Comparison of ENCODE assay signal across 3 cellular contexts in the genomic region with DNA sequence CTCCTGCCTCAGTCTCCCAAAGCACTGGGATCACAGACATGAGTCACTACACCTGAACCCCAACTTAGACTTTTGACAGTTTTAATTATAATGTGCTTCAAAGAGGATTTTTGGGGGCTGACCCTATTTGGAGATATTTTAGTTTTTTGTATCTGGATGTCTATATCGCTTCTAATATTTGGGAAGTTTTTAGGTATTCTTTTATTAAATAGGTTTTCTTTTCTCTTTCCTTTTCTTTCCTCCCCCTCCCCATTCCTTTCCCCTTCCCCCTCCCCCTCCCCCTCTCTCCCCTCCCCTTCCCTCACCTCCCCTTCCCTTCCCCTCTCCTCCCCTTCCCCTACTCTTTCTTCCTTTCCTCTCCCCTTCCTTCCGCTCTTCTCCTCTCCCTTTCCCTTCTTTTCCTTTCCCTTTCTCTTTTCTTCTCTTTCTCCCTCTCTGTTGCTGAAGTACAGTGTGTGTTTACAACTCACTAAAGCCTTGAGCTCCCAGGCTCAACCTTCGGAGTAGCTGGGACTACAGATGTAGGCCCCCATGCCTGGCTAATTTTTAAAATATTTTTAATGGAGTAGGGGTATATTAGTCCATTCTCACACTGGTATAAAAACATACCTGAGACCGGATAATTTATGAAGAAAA.
TF ChIP-seq lines count a peak whose summit lies in the region.

No MANE protein-coding gene starts in this region.

TF ChIP-seq in HepG2, 621 proteins besides CTCF, POLR2A, EP300 and RAD21:
- TF ChIP-seq HNRNPK (IDR thresholded peaks at IDR 0.05; ENCODE audit: low read depth, low read length, poor library complexity, severe bottlenecking) (peak; percentile 96), PCBP2 (optimal IDR thresholded peaks at IDR 0.05; ENCODE audit: low read depth, low read length, poor library complexity, severe bottlenecking) (peak; percentile 76), YY1 (IDR thresholded peaks at IDR 0.05; ENCODE audit: insufficient read depth, insufficient replicate concordance, low read depth, low read length) (no peak)
TF ChIP-seq in HepG2: peak in this region for 2.

TF ChIP-seq in HEK293, 187 proteins besides CTCF, POLR2A, EP300 and RAD21:
- TF ChIP-seq ZNF777 (tag by site-specific recombination; IDR thresholded peaks at IDR 0.05; ENCODE audit: borderline replicate concordance) = no peak
- 0 out of 2 replicates have a peak, but pooled peaks have one; percentile 36 for TF ChIP-seq PRDM1 (tag by site-specific recombination; IDR thresholded peaks at IDR 0.05)

TF ChIP-seq in K562, 482 proteins besides CTCF, POLR2A, EP300 and RAD21:
- TF ChIP-seq STAT5B (CRISPR knock-in tag; IDR thresholded peaks at IDR 0.05) (no peak), PHB (CRISPR knock-in tag; IDR thresholded peaks at IDR 0.05) (no peak), POLR2H (tag; IDR thresholded peaks at IDR 0.05; ENCODE audit: low read depth) (no peak), HNRNPK (IDR thresholded peaks at IDR 0.05; ENCODE audit: low read depth, low read length, poor library complexity, severe bottlenecking) (peak; percentile 34)
